In genomic region chr2:109209412-109209811, GRCh38 we compare ENCODE assay signal across 11 cellular contexts.
A peak's percentile ranks its signal among the peaks of the same experiment; 100 is the strongest.
DNase-seq lines count a peak whose midpoint lies in the region; ATAC-seq and TF ChIP-seq lines count a peak whose summit lies in the region.
"Had no signal": no experiment of that assay in that cellular context is flagged by ENCODE, and none has a peak within 500 bp of the region (broad histone marks: within the 10 kb centered on the region; RNA-seq: fewer than 3 reads in every experiment).

No MANE protein-coding gene starts in this region.

- TF ChIP-seq POLR2A in HCT116 (IDR thresholded peaks at IDR 0.05; ENCODE audit: borderline replicate concordance, extremely low read depth, insufficient read depth, insufficient read length) (no peak), adrenal gland (IDR thresholded peaks at IDR 0.05) (no peak)

- ATAC-seq in HCT116 (no peak), HG02884 (IDR thresholded peaks at IDR 0.05; ENCODE audit: unreplicated experiment) (no peak)
- no peak for ATAC-seq in stimulated activated naive CD8-positive, alpha-beta T cell treated with anti-CD3 and anti-CD28 coated beads, Interleukin-15, amount 100 ng/mL, for 72 hours
- ATAC-seq: mucosa of descending colon had no signal

- peaks cover 3% of the 10 kb centered on the region for H3K36me3 Mint-ChIP-seq in endothelial cell (ENCODE audit: low read depth, unreplicated experiment)
- H3K36me3 Mint-ChIP-seq in CD8-positive, alpha-beta memory T cell, result no peaks in the 10 kb centered on the region

- TF ChIP-seq CTCF in HCT116 (IDR thresholded peaks at IDR 0.05 in 2 of 3, conservative IDR thresholded peaks at IDR 0.05 in 1 of 3; ENCODE audit: borderline replicate concordance in 1 of 3, insufficient read depth in 1 of 3, low read depth in 2 of 3, low read length in 2 of 3), result no peak
- TF ChIP-seq CTCF in adrenal gland (IDR thresholded peaks at IDR 0.05), result no peak
- no peak for TF ChIP-seq CTCF in endothelial cell (IDR thresholded peaks at IDR 0.05; ENCODE audit: unreplicated experiment)

- peak overlapping the region; percentile 35 for H2AFZ ChIP-seq in HCT116 (ENCODE audit: low read depth, low read length, poor library complexity, severe bottlenecking)

- H3K36me3 ChIP-seq in HCT116 (ENCODE audit: control insufficient read depth in 1 of 2, insufficient read depth in 2 of 2, low read length in 2 of 2) (no peaks in the 10 kb centered on the region), adrenal gland (replicated peaks in 1 of 2) (no peaks in the 10 kb centered on the region), skeletal muscle satellite cell (ENCODE audit: insufficient read depth, low read length) (no peaks in the 10 kb centered on the region)
- no peaks in the 10 kb centered on the region for H3K36me3 ChIP-seq in CD8-positive, alpha-beta memory T cell (ENCODE audit: insufficient read depth, low read length)

- no peaks in the 10 kb centered on the region for H3K79me2 ChIP-seq in HCT116 (ENCODE audit: insufficient read depth, low read length)

- no peak for TF ChIP-seq RAD21 in HCT116 (IDR thresholded peaks at IDR 0.05; ENCODE audit: low read depth)

- peaks cover 24% of the 10 kb centered on the region for H3K4me1 Mint-ChIP-seq in endothelial cell (ENCODE audit: unreplicated experiment)
- peaks cover 47% of the 10 kb centered on the region for H3K4me1 Mint-ChIP-seq in stimulated activated naive CD8-positive, alpha-beta T cell treated with anti-CD3 and anti-CD28 coated beads, Interleukin-15, amount 100 ng/mL, for 72 hours
- peaks cover 21 to 31% (median 28%) of the 10 kb centered on the region in 3 donors for H3K4me1 Mint-ChIP-seq in CD8-positive, alpha-beta memory T cell

- no TSS peak for BruUV-seq in HCT116 (replicated peaks; lab: Mats Ljungman, UMichigan)

- H3K4me3 ChIP-seq in HCT116 (replicated peaks in 1 of 2; ENCODE audit: low read depth in 1 of 2, low read length in 2 of 2) (no peak overlapping the region), adrenal gland (no peak overlapping the region), skeletal muscle satellite cell (ENCODE audit: low read length) (peak overlapping the region; percentile 48)
- H3K4me3 ChIP-seq in CD8-positive, alpha-beta memory T cell (ENCODE audit: low read length), result no peak overlapping the region
- H3K4me3 ChIP-seq: mucosa of descending colon had no signal

- H3K4me1 ChIP-seq in HCT116 (ENCODE audit: control insufficient read depth in 1 of 2, insufficient read depth in 2 of 2, low read length in 2 of 2) (peaks cover 15 to 22% of the 10 kb centered on the region in 2 experiments; a peak in 3 of 4 replicates), adrenal gland (replicated peaks in 1 of 2) (peaks cover 39 to 48% of the 10 kb centered on the region in 2 donors), skeletal muscle satellite cell (ENCODE audit: control insufficient read depth, insufficient read depth, low read length) (peaks cover 53% of the 10 kb centered on the region)
- peaks cover 19% of the 10 kb centered on the region for H3K4me1 ChIP-seq in CD8-positive, alpha-beta memory T cell (ENCODE audit: insufficient read depth, low read length)

- CTCF ChIA-PET in HCT116 (lab: Charles Lee), result no interaction called here
- CTCF ChIA-PET in CD8-positive, alpha-beta memory T cell (lab: Charles Lee), result no interaction called here

- no peak overlapping the region for H3K27ac Mint-ChIP-seq in endothelial cell (ENCODE audit: unreplicated experiment)
- H3K27ac Mint-ChIP-seq in stimulated activated naive CD8-positive, alpha-beta T cell treated with anti-CD3 and anti-CD28 coated beads, Interleukin-15, amount 100 ng/mL, for 72 hours, result no peak overlapping the region
- no peak overlapping the region for H3K27ac Mint-ChIP-seq in CD8-positive, alpha-beta memory T cell

- H3K4me3 Mint-ChIP-seq in endothelial cell (ENCODE audit: unreplicated experiment), result no peak overlapping the region
- no peak overlapping the region for H3K4me3 Mint-ChIP-seq in stimulated activated naive CD8-positive, alpha-beta T cell treated with anti-CD3 and anti-CD28 coated beads, Interleukin-15, amount 100 ng/mL, for 72 hours
- H3K4me3 Mint-ChIP-seq in CD8-positive, alpha-beta memory T cell, result peak overlapping the region in 1 of 7 donors; percentile 15

- POLR2A ChIA-PET in HCT116 (lab: Charles Lee), result no interaction called here
- POLR2A ChIA-PET in CD8-positive, alpha-beta memory T cell (lab: Charles Lee), result no interaction called here

- 22 to 40% (median 32%) methylated on average over 4 of the region's 4 CpGs for WGBS in adrenal gland, 4 donors

- peaks cover 4% of the 10 kb centered on the region for H3K27me3 Mint-ChIP-seq in endothelial cell (ENCODE audit: unreplicated experiment)
- H3K27me3 Mint-ChIP-seq in stimulated activated naive CD8-positive, alpha-beta T cell treated with anti-CD3 and anti-CD28 coated beads, Interleukin-15, amount 100 ng/mL, for 72 hours, result peaks cover 45% of the 10 kb centered on the region
- H3K27me3 Mint-ChIP-seq in CD8-positive, alpha-beta memory T cell, result peaks cover 36 to 66% of the 10 kb centered on the region in 2 donors

- H3K9ac ChIP-seq in HCT116 (ENCODE audit: low read length) (no peak overlapping the region), skeletal muscle satellite cell (ENCODE audit: low read depth, low read length) (peak overlapping the region; percentile 25)

- RAD21 ChIA-PET in HCT116 (lab: Charles Lee; ENCODE audit: low non-redundant PET in 1 of 2, low total read pairs in 2 of 2, uncharacterized antibody in 2 of 2, unreplicated experiment in 2 of 2), result no interaction called here

- no peaks in the 10 kb centered on the region for H4K20me1 ChIP-seq in HCT116 (ENCODE audit: insufficient read depth)

- H3K4me2 ChIP-seq in HCT116 (ENCODE audit: low read length) (peak overlapping the region; percentile 61), skeletal muscle satellite cell (ENCODE audit: low read length) (peak overlapping the region; percentile 78)

- no peaks in the 10 kb centered on the region for H3K9me3 Mint-ChIP-seq in endothelial cell (ENCODE audit: unreplicated experiment)
- no peaks in the 10 kb centered on the region for H3K9me3 Mint-ChIP-seq in stimulated activated naive CD8-positive, alpha-beta T cell treated with anti-CD3 and anti-CD28 coated beads, Interleukin-15, amount 100 ng/mL, for 72 hours
- peaks cover 0 to 5% (median 0%) of the 10 kb centered on the region in 5 donors for H3K9me3 Mint-ChIP-seq in CD8-positive, alpha-beta memory T cell

- no peak for DNase-seq in HCT116 (ENCODE audit: low read depth, low spot score)
- DNase-seq in adrenal gland, result peak in 6 of 7 donors; percentile 62 to 80 (median 70)
- DNase-seq in head of caudate nucleus, result peak in 24 of 42 donors; percentile 16 to 80 (median 42)
- DNase-seq in endothelial cell (ENCODE audit: low spot score), result no peak
- DNase-seq in stimulated activated naive CD8-positive, alpha-beta T cell treated with anti-CD3 and anti-CD28 coated beads, Interleukin-15, amount 100 ng/mL, for 72 hours, result no peak
- no peak for DNase-seq in CD8-positive, alpha-beta memory T cell
- DNase-seq: mucosa of descending colon; NCI-H2081 treated with DMSO at 0.1 percent for 48 hours; stimulated activated CD4-positive, alpha-beta T cell treated with anti-CD3 and anti-CD28 coated beads, Interleukin-4, amount 100 ng/mL, for 1 hour had no signal

- intact Hi-C loops in HCT116 (cut with micrococcal nuclease) (loop anchor here (10.0 kb wide), 1 partner anchor 355 kb away; no protein-coding TSS in a partner anchor), adrenal gland (cut with DNase I) (no loop called here), head of caudate nucleus (cut with DNase I) (no loop called here)

- H3K27ac ChIP-seq in HCT116 (ENCODE audit: low read depth, low read length) (no peak overlapping the region), adrenal gland (peak overlapping the region in 3 of 5 donors; percentile 69 to 77 (median 75))
- H3K27ac ChIP-seq in CD8-positive, alpha-beta memory T cell (ENCODE audit: low read depth, low read length), result no peak overlapping the region

- H3K9me3 ChIP-seq in HCT116 (ENCODE audit: control insufficient read depth in 1 of 2, insufficient read depth in 1 of 2, low read depth in 1 of 2, low read length in 2 of 2), result no peaks in the 10 kb centered on the region
- no peaks in the 10 kb centered on the region for H3K9me3 ChIP-seq in adrenal gland (replicated peaks in 1 of 3)
- no peaks in the 10 kb centered on the region for H3K9me3 ChIP-seq in skeletal muscle satellite cell (replicated peaks; ENCODE audit: low read length)
- no peaks in the 10 kb centered on the region for H3K9me3 ChIP-seq in CD8-positive, alpha-beta memory T cell (ENCODE audit: low read length)
- H3K9me3 ChIP-seq: mucosa of descending colon had no signal

- no peaks in the 10 kb centered on the region for H3K9me2 ChIP-seq in HCT116 (ENCODE audit: insufficient read depth)

- H3K27me3 ChIP-seq in HCT116 (ENCODE audit: insufficient read depth, low read length) (no peaks in the 10 kb centered on the region; the same call in 1 of the 2 replicates), adrenal gland (no peaks in the 10 kb centered on the region), skeletal muscle satellite cell (ENCODE audit: control insufficient read depth, insufficient read depth, low read length) (no peaks in the 10 kb centered on the region)
- peaks cover 11% of the 10 kb centered on the region for H3K27me3 ChIP-seq in CD8-positive, alpha-beta memory T cell (ENCODE audit: insufficient read depth, low read length, poor library complexity, severe bottlenecking)

TF ChIP-seq in HCT116, 20 proteins besides CTCF, POLR2A, EP300 and RAD21 (continues in another document):
- TF ChIP-seq TCF7L2 (IDR thresholded peaks at IDR 0.05; ENCODE audit: borderline replicate concordance, extremely low read depth, insufficient read depth, insufficient read length), result no peak
- no peak for TF ChIP-seq CEBPB (IDR thresholded peaks at IDR 0.05; ENCODE audit: low read depth)

Comparison
In these comparisons a context has a peak if more than half of its experiments do, and no peak if none do; other contexts are left out.
1. DNase-seq: peak in adrenal gland (6 of 7) and head of caudate nucleus (24 of 42); none in HCT116 (single experiment), endothelial cell (single experiment), stimulated activated naive CD8-positive, alpha-beta T cell treated with anti-CD3 and anti-CD28 coated beads, Interleukin-15, amount 100 ng/mL, for 72 hours (0 of 2) and CD8-positive, alpha-beta memory T cell (0 of 5).
2. H3K27ac ChIP-seq: peak in adrenal gland (3 of 5); none in HCT116 (single experiment) and CD8-positive, alpha-beta memory T cell (single experiment).